ENCODE assay signal across 9 cellular contexts in the genomic region with DNA sequence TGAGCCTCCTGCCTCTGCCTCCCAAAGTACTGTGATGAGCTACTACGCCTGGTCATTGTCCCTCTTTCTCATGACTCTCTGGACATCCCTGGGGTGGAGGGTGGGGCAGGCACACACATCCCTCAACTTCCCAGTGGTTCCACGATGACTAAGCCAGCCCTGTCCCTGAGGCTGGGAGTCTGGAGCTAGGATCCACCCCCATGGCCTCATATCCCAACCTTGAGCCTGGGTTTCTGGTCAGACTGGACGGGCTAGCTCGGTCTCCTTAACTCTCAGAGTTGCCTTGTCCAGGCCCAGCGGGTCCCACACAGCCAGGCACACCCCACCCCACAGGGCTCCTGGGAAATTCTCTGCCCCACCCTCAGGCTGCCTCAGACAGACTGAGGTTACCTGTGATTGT. TPM values are rescaled to one million over a fixed set of nuclear protein-coding genes. Genes with fewer than 3 reads are reported as not detected.
A peak's percentile ranks its signal among the peaks of the same experiment; 100 is the strongest.
DNase-seq lines count a peak whose midpoint lies in the region; ATAC-seq, FAIRE-seq and TF ChIP-seq lines count a peak whose summit lies in the region.
"Had no signal": no experiment of that assay in that cellular context is flagged by ENCODE, and none has a peak within 500 bp of the region (broad histone marks: within the 10 kb centered on the region; RNA-seq: fewer than 3 reads in every experiment).

No MANE protein-coding gene starts in this region.

- no peak for TF ChIP-seq EP300 in HepG2 (IDR thresholded peaks at IDR 0.05; ENCODE audit: low read depth in 2 of 2, low read length in 2 of 2)
- TF ChIP-seq EP300 in HepG2 (CRISPR knock-in tag; IDR thresholded peaks at IDR 0.05; ENCODE audit: borderline replicate concordance): no peak

- WGBS in HepG2 (ENCODE audit: low lambda C conversion rate): 59% methylated on average over 2 of the region's 5 CpGs

- CTCF ChIA-PET in HepG2 (lab: Yijun Ruan, JAX; ENCODE audit: low intra/inter-chr PET ratio, low total read pairs): no interaction called here

- 0 out of 2 replicates have a peak overlapping the region, but pooled peaks have one; percentile 12 for H3K4me2 ChIP-seq in HepG2 (ENCODE audit: low read depth, low read length)

- H3K27ac Mint-ChIP-seq in activated naive CD8-positive, alpha-beta T cell treated with anti-CD3 and anti-CD28 coated beads, Interleukin-2, amount 10 ng/mL, durations not matched to agents 7 days and 5 days: peak overlapping the region; percentile 99

- in situ Hi-C loops in HepG2 (cut with HindIII; ENCODE audit: extremely low pct_ligation_motif_present, low pct_unique_long_range_greater_than_20kb): no loop called here

- H3K27ac ChIP-seq in HepG2 (ENCODE audit: extremely low read length, insufficient read depth, low read length): peak overlapping the region; percentile 43

- peak overlapping the region; percentile 54 for H3K4me3 Mint-ChIP-seq in activated naive CD8-positive, alpha-beta T cell treated with anti-CD3 and anti-CD28 coated beads, Interleukin-2, amount 10 ng/mL, durations not matched to agents 7 days and 5 days

- H4K20me1 ChIP-seq in HepG2 (ENCODE audit: insufficient read depth, low read length): no peaks in the 10 kb centered on the region

- no peak overlapping the region for H3K4me3 ChIP-seq in HepG2 (replicated peaks in 1 of 3; ENCODE audit: insufficient read depth in 1 of 3, low read depth in 2 of 3, low read length in 3 of 3)
- H3K4me3 ChIP-seq: HAP-1 had no signal

- no TSS peak for BruUV-seq in HepG2 (replicated peaks; lab: Mats Ljungman, UMichigan)

- no peak for TF ChIP-seq RAD21 in HepG2 (CRISPR knock-in tag; IDR thresholded peaks at IDR 0.05)

- peaks cover 9% of the 10 kb centered on the region for H3K36me3 Mint-ChIP-seq in activated naive CD8-positive, alpha-beta T cell treated with anti-CD3 and anti-CD28 coated beads, Interleukin-2, amount 10 ng/mL, durations not matched to agents 7 days and 5 days

- H3K9me3 Mint-ChIP-seq in activated naive CD8-positive, alpha-beta T cell treated with anti-CD3 and anti-CD28 coated beads, Interleukin-2, amount 10 ng/mL, durations not matched to agents 7 days and 5 days: no peaks in the 10 kb centered on the region

- TF ChIP-seq CTCF in HepG2 (CRISPR knock-in tag; IDR thresholded peaks at IDR 0.05): no peak

- H3K4me1 ChIP-seq in HepG2 (ENCODE audit: insufficient read depth, low read length): peaks cover 57% of the 10 kb centered on the region

- FAIRE-seq in HepG2 (lab: Jason Lieb, UNC): no peak

- no peaks in the 10 kb centered on the region for H3K36me3 ChIP-seq in HepG2 (replicated peaks in 1 of 2; ENCODE audit: control insufficient read depth in 1 of 2, insufficient read depth in 2 of 2, low read length in 2 of 2)
- H3K36me3 ChIP-seq: HAP-1 had no signal

- no peaks in the 10 kb centered on the region for H3K79me2 ChIP-seq in HepG2 (ENCODE audit: insufficient read depth, low read length)

- POLR2A ChIA-PET in activated naive CD8-positive, alpha-beta T cell treated with anti-CD3 and anti-CD28 coated beads, Interleukin-2, amount 10 ng/mL, durations not matched to agents 7 days and 5 days (lab: Charles Lee): interaction anchor here (1.1 to 13.0 kb wide), 5 partner anchors 12 to 65 kb away, joined by 3 to 267 read pairs (median 44); no protein-coding TSS in a partner anchor
- POLR2A ChIA-PET in HepG2 (lab: Yijun Ruan, JAX): interaction anchor here (0.6 to 10.2 kb wide), 6 partner anchors 13 to 22 kb away, joined by 3 to 108 read pairs (median 6); partner anchors contain the start of genes IER2 and STX10

- ATAC-seq in activated naive CD8-positive, alpha-beta T cell treated with anti-CD3 and anti-CD28 coated beads, Interleukin-2, amount 10 ng/mL, durations not matched to agents 7 days and 5 days (ENCODE audit: low read depth): no peak
- ATAC-seq in HepG2 (no peak), HG02571 (IDR thresholded peaks at IDR 0.05; ENCODE audit: unreplicated experiment) (no peak)

- H3K9ac ChIP-seq in HepG2 (ENCODE audit: insufficient read depth, low read depth, low read length): no peak overlapping the region

- H3K9me3 ChIP-seq in HepG2 (ENCODE audit: low read length): no peaks in the 10 kb centered on the region
- H3K9me3 ChIP-seq: HAP-1 had no signal

- no peak for TF ChIP-seq POLR2A in HepG2 (IDR thresholded peaks at IDR 0.05; ENCODE audit: insufficient read depth in 1 of 2, low read depth in 2 of 2, low read length in 2 of 2)

- no peaks in the 10 kb centered on the region for H3K27me3 ChIP-seq in HepG2 (ENCODE audit: control insufficient read depth in 1 of 2, insufficient read depth in 2 of 2, low read length in 2 of 2)

- peak; percentile 95 for DNase-seq in A172 (ENCODE audit: low spot score)
- peak; percentile 61 for DNase-seq in HCEC 1CT
- DNase-seq in activated naive CD8-positive, alpha-beta T cell treated with anti-CD3 and anti-CD28 coated beads, Interleukin-2, amount 10 ng/mL, durations not matched to agents 7 days and 5 days: no peak
- DNase-seq in HepG2 (ENCODE audit: low spot score): no peak
- DNase-seq in middle frontal gyrus (ENCODE audit: extremely low spot score, low spot score): no peak
- no peak for DNase-seq in activated gamma-delta T cell (lab: John Stamatoyannopoulos, UW)
- DNase-seq in NCI-H748 (lab: John Stamatoyannopoulos, UW; ENCODE audit: unreplicated experiment): no peak

- intact Hi-C loops in HepG2 (cut with micrococcal nuclease; ENCODE audit: unreplicated experiment): no loop called here

- H3K4me1 Mint-ChIP-seq in activated naive CD8-positive, alpha-beta T cell treated with anti-CD3 and anti-CD28 coated beads, Interleukin-2, amount 10 ng/mL, durations not matched to agents 7 days and 5 days: peaks cover 67% of the 10 kb centered on the region

- H2AFZ ChIP-seq in HepG2 (ENCODE audit: low read length): no peak overlapping the region

- H3K27me3 Mint-ChIP-seq in activated naive CD8-positive, alpha-beta T cell treated with anti-CD3 and anti-CD28 coated beads, Interleukin-2, amount 10 ng/mL, durations not matched to agents 7 days and 5 days: no peaks in the 10 kb centered on the region

RNA-seq across cellular contexts. Expression of gene IER2, which starts 19.6 kb away (rescaled TPM):
- total RNA-seq in A172 (2014; rRNA removed; shearing (Covaris generic)): 37.3 and 61.1 TPM in 2 replicates
- 100 to 1,000 TPM; 167 to 178 TPM for total RNA-seq in activated naive CD8-positive, alpha-beta T cell treated with anti-CD3 and anti-CD28 coated beads, Interleukin-2, amount 10 ng/mL, durations not matched to agents 7 days and 5 days
- 10.0 and 14.3 TPM in 2 replicates for total RNA-seq in HepG2 (2016; rRNA removed; fragmentation: Illumina TruSeq; extraction: Trizol)
- total RNA-seq in HepG2 (2016; cell fraction: cytosol; rRNA removed; fragmentation: Illumina TruSeq; extraction: Trizol; ENCODE audit: low read depth): 5.0 and 5.9 TPM in 2 replicates
- total RNA-seq in HepG2 (2016; cell fraction: insoluble cytoplasmic fraction; rRNA removed; fragmentation: Illumina TruSeq; extraction: Trizol): 8.1 and 16.1 TPM in 2 replicates
- total RNA-seq in HepG2 (2016; cell fraction: membrane; rRNA removed; fragmentation: Illumina TruSeq; extraction: Trizol): 10.0 and 11.1 TPM in 2 replicates
- total RNA-seq in HepG2 (2016; cell fraction: nucleus; rRNA removed; fragmentation: Illumina TruSeq; extraction: Trizol): 12.6 and 13.6 TPM in 2 replicates
- 10.1 and 12.9 TPM in 2 replicates for polyA plus RNA-seq in HepG2 (2011; rRNA removed)
- polyA plus RNA-seq in HepG2 (2011; cell fraction: cytosol; rRNA removed): 14.4 and 15.3 TPM in 2 replicates
- polyA plus RNA-seq in HepG2 (2011; cell fraction: nucleus; rRNA removed): 84.6 and 97.2 TPM in 2 replicates
- polyA plus RNA-seq in HepG2 (2012): 20.1 and 25.8 TPM in 2 replicates
- polyA plus RNA-seq in HepG2 (2016; cell fraction: cytosol; fragmentation: Illumina TruSeq; extraction: Trizol; ENCODE audit: low read depth): 5.5 and 5.8 TPM in 2 replicates
- polyA plus RNA-seq in HepG2 (2016; cell fraction: insoluble cytoplasmic fraction; fragmentation: Illumina TruSeq; extraction: Trizol; ENCODE audit: low read depth): 17.5 and 22.6 TPM in 2 replicates
- 9.7 and 9.8 TPM in 2 replicates for polyA plus RNA-seq in HepG2 (2016; cell fraction: membrane; fragmentation: Illumina TruSeq; extraction: Trizol; ENCODE audit: low read depth)
- polyA plus RNA-seq in HepG2 (2016; cell fraction: nucleus; fragmentation: Illumina TruSeq; extraction: Trizol; ENCODE audit: insufficient read depth, low read depth): 39.1 and 40.8 TPM in 2 replicates
- 8.1 and 9.7 TPM in 2 replicates for polyA minus RNA-seq in HepG2 (2011; rRNA and poly(A)+ RNA removed; ENCODE audit: low replicate concordance)
- 7.0 and 7.3 TPM in 2 replicates for polyA minus RNA-seq in HepG2 (2011; cell fraction: cytosol; rRNA and poly(A)+ RNA removed)
- 9.7 and 9.9 TPM in 2 replicates for polyA minus RNA-seq in HepG2 (2011; cell fraction: nucleus; rRNA and poly(A)+ RNA removed)

RNA-seq across cellular contexts. Expression of gene STX10, which starts 19.6 kb away (rescaled TPM):
- total RNA-seq in A172 (2014; rRNA removed; shearing (Covaris generic)): 129 and 147 TPM in 2 replicates
- total RNA-seq in activated naive CD8-positive, alpha-beta T cell treated with anti-CD3 and anti-CD28 coated beads, Interleukin-2, amount 10 ng/mL, durations not matched to agents 7 days and 5 days: 10 to 100 TPM; 67.1 to 69.9 TPM
- total RNA-seq in HepG2 (2016; rRNA removed; fragmentation: Illumina TruSeq; extraction: Trizol): 36.8 and 47.9 TPM in 2 replicates
- total RNA-seq in HepG2 (2016; cell fraction: cytosol; rRNA removed; fragmentation: Illumina TruSeq; extraction: Trizol; ENCODE audit: low read depth): 56.0 and 67.5 TPM in 2 replicates
- 33.4 and 50.3 TPM in 2 replicates for total RNA-seq in HepG2 (2016; cell fraction: insoluble cytoplasmic fraction; rRNA removed; fragmentation: Illumina TruSeq; extraction: Trizol)
- total RNA-seq in HepG2 (2016; cell fraction: membrane; rRNA removed; fragmentation: Illumina TruSeq; extraction: Trizol): 78.5 and 90.1 TPM in 2 replicates
- 27.2 and 35.2 TPM in 2 replicates for total RNA-seq in HepG2 (2016; cell fraction: nucleus; rRNA removed; fragmentation: Illumina TruSeq; extraction: Trizol)
- polyA plus RNA-seq in HepG2 (2011; rRNA removed): 66.4 and 85.5 TPM in 2 replicates
- polyA plus RNA-seq in HepG2 (2011; cell fraction: cytosol; rRNA removed): 58.0 and 78.9 TPM in 2 replicates
- 198 and 219 TPM in 2 replicates for polyA plus RNA-seq in HepG2 (2011; cell fraction: nucleus; rRNA removed)
- polyA plus RNA-seq in HepG2 (2012): 28.8 and 43.3 TPM in 2 replicates
- 79.7 and 89.7 TPM in 2 replicates for polyA plus RNA-seq in HepG2 (2016; cell fraction: cytosol; fragmentation: Illumina TruSeq; extraction: Trizol; ENCODE audit: low read depth)
- 39.4 and 44.9 TPM in 2 replicates for polyA plus RNA-seq in HepG2 (2016; cell fraction: insoluble cytoplasmic fraction; fragmentation: Illumina TruSeq; extraction: Trizol; ENCODE audit: low read depth)
- 85.7 and 88.6 TPM in 2 replicates for polyA plus RNA-seq in HepG2 (2016; cell fraction: membrane; fragmentation: Illumina TruSeq; extraction: Trizol; ENCODE audit: low read depth)
- 76.5 and 85.3 TPM in 2 replicates for polyA plus RNA-seq in HepG2 (2016; cell fraction: nucleus; fragmentation: Illumina TruSeq; extraction: Trizol; ENCODE audit: insufficient read depth, low read depth)
- 37.6 and 153 TPM in 2 replicates for polyA minus RNA-seq in HepG2 (2011; rRNA and poly(A)+ RNA removed; ENCODE audit: low replicate concordance)
- polyA minus RNA-seq in HepG2 (2011; cell fraction: cytosol; rRNA and poly(A)+ RNA removed): 11.9 and 14.2 TPM in 2 replicates
- 10.3 and 12.1 TPM in 2 replicates for polyA minus RNA-seq in HepG2 (2011; cell fraction: nucleus; rRNA and poly(A)+ RNA removed)

RNA-seq across cellular contexts. Expression of gene NACC1, which starts 51.7 kb away (rescaled TPM):
- 85.9 and 101 TPM in 2 replicates for total RNA-seq in A172 (2014; rRNA removed; shearing (Covaris generic))
- total RNA-seq in activated naive CD8-positive, alpha-beta T cell treated with anti-CD3 and anti-CD28 coated beads, Interleukin-2, amount 10 ng/mL, durations not matched to agents 7 days and 5 days: 10 to 100 TPM; 56.3 to 57.2 TPM
- total RNA-seq in HepG2 (2016; rRNA removed; fragmentation: Illumina TruSeq; extraction: Trizol): 31.8 and 46.7 TPM in 2 replicates
- 6.8 and 8.2 TPM in 2 replicates for total RNA-seq in HepG2 (2016; cell fraction: cytosol; rRNA removed; fragmentation: Illumina TruSeq; extraction: Trizol; ENCODE audit: low read depth)
- total RNA-seq in HepG2 (2016; cell fraction: insoluble cytoplasmic fraction; rRNA removed; fragmentation: Illumina TruSeq; extraction: Trizol): 29.7 and 42.3 TPM in 2 replicates
- total RNA-seq in HepG2 (2016; cell fraction: membrane; rRNA removed; fragmentation: Illumina TruSeq; extraction: Trizol): 37.1 and 38.6 TPM in 2 replicates
- 21.0 and 21.3 TPM in 2 replicates for total RNA-seq in HepG2 (2016; cell fraction: nucleus; rRNA removed; fragmentation: Illumina TruSeq; extraction: Trizol)
- 42.3 and 55.2 TPM in 2 replicates for polyA plus RNA-seq in HepG2 (2011; rRNA removed)
- 33.3 and 62.6 TPM in 2 replicates for polyA plus RNA-seq in HepG2 (2011; cell fraction: cytosol; rRNA removed)
- 93.5 and 114 TPM in 2 replicates for polyA plus RNA-seq in HepG2 (2011; cell fraction: nucleus; rRNA removed)
- polyA plus RNA-seq in HepG2 (2012): 13.2 and 18.2 TPM in 2 replicates
- 6.3 and 6.7 TPM in 2 replicates for polyA plus RNA-seq in HepG2 (2016; cell fraction: cytosol; fragmentation: Illumina TruSeq; extraction: Trizol; ENCODE audit: low read depth)
- 35.6 and 46.3 TPM in 2 replicates for polyA plus RNA-seq in HepG2 (2016; cell fraction: insoluble cytoplasmic fraction; fragmentation: Illumina TruSeq; extraction: Trizol; ENCODE audit: low read depth)
- polyA plus RNA-seq in HepG2 (2016; cell fraction: membrane; fragmentation: Illumina TruSeq; extraction: Trizol; ENCODE audit: low read depth): 28.2 and 28.5 TPM in 2 replicates
- 37.4 and 39.4 TPM in 2 replicates for polyA plus RNA-seq in HepG2 (2016; cell fraction: nucleus; fragmentation: Illumina TruSeq; extraction: Trizol; ENCODE audit: insufficient read depth, low read depth)
- polyA minus RNA-seq in HepG2 (2011; rRNA and poly(A)+ RNA removed; ENCODE audit: low replicate concordance): 91.1 and 200 TPM in 2 replicates
- polyA minus RNA-seq in HepG2 (2011; cell fraction: cytosol; rRNA and poly(A)+ RNA removed): 45.0 and 58.7 TPM in 2 replicates
- 12.7 and 13.6 TPM in 2 replicates for polyA minus RNA-seq in HepG2 (2011; cell fraction: nucleus; rRNA and poly(A)+ RNA removed)

RNA-seq across cellular contexts. Expression of gene TRMT1, which starts 53.2 kb away (rescaled TPM):
- 46.7 and 49.1 TPM in 2 replicates for total RNA-seq in A172 (2014; rRNA removed; shearing (Covaris generic))
- total RNA-seq in activated naive CD8-positive, alpha-beta T cell treated with anti-CD3 and anti-CD28 coated beads, Interleukin-2, amount 10 ng/mL, durations not matched to agents 7 days and 5 days: 10 to 100 TPM; 54.3 to 55.8 TPM
- 27.9 and 44.1 TPM in 2 replicates for total RNA-seq in HepG2 (2016; rRNA removed; fragmentation: Illumina TruSeq; extraction: Trizol)
- 9.6 and 11.8 TPM in 2 replicates for total RNA-seq in HepG2 (2016; cell fraction: cytosol; rRNA removed; fragmentation: Illumina TruSeq; extraction: Trizol; ENCODE audit: low read depth)
- total RNA-seq in HepG2 (2016; cell fraction: insoluble cytoplasmic fraction; rRNA removed; fragmentation: Illumina TruSeq; extraction: Trizol): 23.9 and 45.4 TPM in 2 replicates
- total RNA-seq in HepG2 (2016; cell fraction: membrane; rRNA removed; fragmentation: Illumina TruSeq; extraction: Trizol): 14.3 and 15.5 TPM in 2 replicates
- total RNA-seq in HepG2 (2016; cell fraction: nucleus; rRNA removed; fragmentation: Illumina TruSeq; extraction: Trizol): 55.3 and 60.2 TPM in 2 replicates
- 35.5 and 42.9 TPM in 2 replicates for polyA plus RNA-seq in HepG2 (2011; rRNA removed)
- polyA plus RNA-seq in HepG2 (2011; cell fraction: cytosol; rRNA removed): 16.0 and 24.0 TPM in 2 replicates
- polyA plus RNA-seq in HepG2 (2011; cell fraction: nucleus; rRNA removed): 421 and 529 TPM in 2 replicates
- 22.9 and 29.0 TPM in 2 replicates for polyA plus RNA-seq in HepG2 (2012)
- 9.7 and 9.9 TPM in 2 replicates for polyA plus RNA-seq in HepG2 (2016; cell fraction: cytosol; fragmentation: Illumina TruSeq; extraction: Trizol; ENCODE audit: low read depth)
- 24.6 and 27.1 TPM in 2 replicates for polyA plus RNA-seq in HepG2 (2016; cell fraction: insoluble cytoplasmic fraction; fragmentation: Illumina TruSeq; extraction: Trizol; ENCODE audit: low read depth)
- polyA plus RNA-seq in HepG2 (2016; cell fraction: membrane; fragmentation: Illumina TruSeq; extraction: Trizol; ENCODE audit: low read depth): 10.7 and 11.5 TPM in 2 replicates
- polyA plus RNA-seq in HepG2 (2016; cell fraction: nucleus; fragmentation: Illumina TruSeq; extraction: Trizol; ENCODE audit: insufficient read depth, low read depth): 144 and 171 TPM in 2 replicates
- polyA minus RNA-seq in HepG2 (2011; rRNA and poly(A)+ RNA removed; ENCODE audit: low replicate concordance): 61.2 and 61.3 TPM in 2 replicates
- polyA minus RNA-seq in HepG2 (2011; cell fraction: cytosol; rRNA and poly(A)+ RNA removed): 12.5 and 24.5 TPM in 2 replicates
- 44.6 and 48.9 TPM in 2 replicates for polyA minus RNA-seq in HepG2 (2011; cell fraction: nucleus; rRNA and poly(A)+ RNA removed)

Comparison
In these comparisons a context has a peak if more than half of its experiments do, and no peak if none do; other contexts are left out.
1. DNase-seq: peak in A172 (single experiment) and HCEC 1CT (single experiment); none in activated naive CD8-positive, alpha-beta T cell treated with anti-CD3 and anti-CD28 coated beads, Interleukin-2, amount 10 ng/mL, durations not matched to agents 7 days and 5 days (single experiment), HepG2 (single experiment), middle frontal gyrus (single experiment), activated gamma-delta T cell (single experiment) and NCI-H748 (single experiment).